Comparison of ENCODE assay signal across 8 cellular contexts in the genomic region with DNA sequence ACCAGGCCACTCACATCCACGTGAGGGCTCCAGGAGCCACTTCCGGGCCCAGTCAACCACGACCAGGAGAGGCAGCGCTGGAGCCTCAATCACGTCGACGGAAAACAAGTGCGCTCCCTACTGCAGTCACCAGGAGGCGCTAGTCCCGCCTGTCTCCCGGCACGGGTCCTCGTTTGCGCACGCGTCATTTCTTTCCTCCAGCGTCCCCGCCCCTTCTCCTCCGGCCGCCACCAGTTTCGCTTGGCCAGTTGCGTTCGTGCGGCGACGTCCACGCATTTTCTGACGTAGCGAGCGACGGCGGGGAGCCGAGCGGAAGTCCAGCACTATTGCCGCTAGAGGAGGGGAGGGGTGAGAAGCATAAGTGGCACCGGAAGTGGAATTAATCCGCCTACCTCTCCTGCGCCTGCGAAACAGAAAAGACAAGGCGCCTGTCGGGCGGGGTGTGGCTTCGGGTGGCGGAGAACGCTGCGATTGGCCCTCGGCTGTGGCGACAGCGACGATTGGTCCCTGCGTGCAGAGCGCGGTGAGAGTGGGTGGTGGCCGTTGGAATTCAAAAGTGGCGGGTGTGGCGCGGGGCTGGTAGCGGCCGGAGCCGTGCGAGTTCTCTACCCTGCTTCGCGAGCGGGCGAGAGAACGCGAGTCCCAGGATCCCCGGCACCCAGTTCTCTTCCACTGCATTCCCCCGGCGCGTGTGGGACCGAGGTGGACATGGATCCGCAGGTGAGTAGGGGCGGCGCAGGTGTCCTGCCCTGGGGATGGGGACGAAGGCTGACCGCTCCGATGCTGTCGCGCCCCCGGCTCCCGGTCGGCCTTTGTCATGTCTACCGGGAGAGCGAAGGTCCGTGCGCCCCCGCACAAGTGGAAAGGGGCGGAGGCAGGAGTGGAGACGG.
DNase-seq lines count a peak whose midpoint lies in the region; ATAC-seq, FAIRE-seq and TF ChIP-seq lines count a peak whose summit lies in the region.

A gene with protein sequence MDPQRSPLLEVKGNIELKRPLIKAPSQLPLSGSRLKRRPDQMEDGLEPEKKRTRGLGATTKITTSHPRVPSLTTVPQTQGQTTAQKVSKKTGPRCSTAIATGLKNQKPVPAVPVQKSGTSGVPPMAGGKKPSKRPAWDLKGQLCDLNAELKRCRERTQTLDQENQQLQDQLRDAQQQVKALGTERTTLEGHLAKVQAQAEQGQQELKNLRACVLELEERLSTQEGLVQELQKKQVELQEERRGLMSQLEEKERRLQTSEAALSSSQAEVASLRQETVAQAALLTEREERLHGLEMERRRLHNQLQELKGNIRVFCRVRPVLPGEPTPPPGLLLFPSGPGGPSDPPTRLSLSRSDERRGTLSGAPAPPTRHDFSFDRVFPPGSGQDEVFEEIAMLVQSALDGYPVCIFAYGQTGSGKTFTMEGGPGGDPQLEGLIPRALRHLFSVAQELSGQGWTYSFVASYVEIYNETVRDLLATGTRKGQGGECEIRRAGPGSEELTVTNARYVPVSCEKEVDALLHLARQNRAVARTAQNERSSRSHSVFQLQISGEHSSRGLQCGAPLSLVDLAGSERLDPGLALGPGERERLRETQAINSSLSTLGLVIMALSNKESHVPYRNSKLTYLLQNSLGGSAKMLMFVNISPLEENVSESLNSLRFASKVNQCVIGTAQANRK (plus strand): TSS at position 546 of the 890 bp plus-strand sequence. CDS start 163 bp downstream, at position 709.

- TF ChIP-seq POLR2A in GM18951 (IDR thresholded peaks at IDR 0.05; ENCODE audit: extremely low read depth, insufficient read depth, insufficient read length) = peak; percentile 75

- peak; percentile 88 for FAIRE-seq in islet of Langerhans (lab: Jason Lieb, UNC)

- peak; percentile 88 for ATAC-seq in HG03280 (IDR thresholded peaks at IDR 0.05; ENCODE audit: unreplicated experiment)

- peak; percentile 96 for TF ChIP-seq CTCF in AG09319 (IDR thresholded peaks at IDR 0.05; ENCODE audit: low read depth, low read length)

- peak; percentile 100 for DNase-seq in AG09319 (ENCODE audit: extremely low read depth, low read depth)
- peak; percentile 100 for DNase-seq in NCI-H345 treated with DMSO at 0.1 percent for 48 hours (lab: John Stamatoyannopoulos, UW; ENCODE audit: unreplicated experiment)
- peak; percentile 98 for DNase-seq in activated CD4-positive, CD25-positive, alpha-beta regulatory T cell treated with anti-CD3 and anti-CD28 coated beads, Interleukin-2, amount 50 U/mL, for 16 hours (ENCODE audit: low read depth, low spot score)
- peak; percentile 100 for DNase-seq in cerebellar cortex (ENCODE audit: low spot score)
- peak; percentile 99 for DNase-seq in stimulated activated CD4-positive, alpha-beta T cell treated with anti-CD3 and anti-CD28 coated beads, Interleukin-12 subunit alpha, Interleukin-12 subunit beta, amount 100 ng/mL, for 48 hours (ENCODE audit: low read depth in 2 of 3, low spot score in 1 of 3)

- in situ Hi-C loops in GM18951 (cut with MboI; ENCODE audit: low sequenced_read_pairs, unreplicated experiment) = no loop called here

Comparison
In these comparisons a context has a peak if more than half of its experiments do, and no peak if none do; other contexts are left out.
1. Peak in every context shown above with its lines: DNase-seq and ATAC-seq.